ENCODE assay signal across 9 cellular contexts in genomic region chr6:153312633-153313032, GRCh38.
DNase-seq lines count a peak whose midpoint lies in the region; ATAC-seq and TF ChIP-seq lines count a peak whose summit lies in the region.
"Had no signal": no experiment of that assay in that cellular context is flagged by ENCODE, and none has a peak within 500 bp of the region (broad histone marks: within the 10 kb centered on the region; RNA-seq: fewer than 3 reads in every experiment).

No MANE protein-coding gene starts in this region.

- no peaks in the 10 kb centered on the region for H3K79me2 ChIP-seq in PC-9 (ENCODE audit: low read depth)

- ATAC-seq in GM21423 (IDR thresholded peaks at IDR 0.05; ENCODE audit: unreplicated experiment), result peak; percentile 75
- ATAC-seq in naive thymus-derived CD4-positive, alpha-beta T cell, result peak; percentile 45
- no peak for ATAC-seq in GM21447 (IDR thresholded peaks at IDR 0.05; ENCODE audit: unreplicated experiment)
- no peak for ATAC-seq in sciatic nerve
- ATAC-seq: right lobe of liver had no signal

- H3K9ac ChIP-seq in colonic mucosa (ENCODE audit: low read depth in 2 of 2, low read length in 2 of 2), result no peak overlapping the region

- TF ChIP-seq CTCF in PC-9 (conservative IDR thresholded peaks at IDR 0.05), result peak; percentile 71
- peak; percentile 38 for TF ChIP-seq CTCF in colonic mucosa (IDR thresholded peaks at IDR 0.05)

- H3K4me3 Mint-ChIP-seq in naive thymus-derived CD4-positive, alpha-beta T cell, result no peak overlapping the region

- no peaks in the 10 kb centered on the region for H3K9me2 ChIP-seq in PC-9 (ENCODE audit: insufficient read depth)

- H3K4me2 ChIP-seq in PC-9, result no peak overlapping the region

- POLR2A ChIA-PET in PC-9 (lab: Charles Lee; ENCODE audit: unreplicated experiment), result no interaction called here
- POLR2A ChIA-PET in naive thymus-derived CD4-positive, alpha-beta T cell (lab: Charles Lee), result no interaction called here

- H3K4me3 ChIP-seq in PC-9 (no peak overlapping the region), colonic mucosa (no peak overlapping the region)
- no peak overlapping the region for H3K4me3 ChIP-seq in naive thymus-derived CD4-positive, alpha-beta T cell (ENCODE audit: low read length)
- H3K4me3 ChIP-seq: right lobe of liver had no signal

- H3K27me3 ChIP-seq in PC-9 (ENCODE audit: insufficient read depth, low read depth) (no peaks in the 10 kb centered on the region), colonic mucosa (no peaks in the 10 kb centered on the region)
- H3K27me3 ChIP-seq in naive thymus-derived CD4-positive, alpha-beta T cell (ENCODE audit: control insufficient read depth in 2 of 2, insufficient read depth in 2 of 2, low read length in 2 of 2), result no peaks in the 10 kb centered on the region
- H3K27me3 ChIP-seq: right lobe of liver had no signal

- H3F3A ChIP-seq in PC-9 (ENCODE audit: insufficient read depth, low read depth), result no peaks in the 10 kb centered on the region

- H2AFZ ChIP-seq in PC-9, result no peak overlapping the region

- H3K36me3 ChIP-seq in PC-9 (ENCODE audit: low read depth), result no peaks in the 10 kb centered on the region
- no peaks in the 10 kb centered on the region for H3K36me3 ChIP-seq in colonic mucosa
- no peaks in the 10 kb centered on the region for H3K36me3 ChIP-seq in naive thymus-derived CD4-positive, alpha-beta T cell (ENCODE audit: control insufficient read depth in 2 of 3, insufficient read depth in 3 of 3, low read length in 3 of 3)
- H3K36me3 ChIP-seq: right lobe of liver had no signal

- intact Hi-C loops in PC-9 (cut with micrococcal nuclease; ENCODE audit: unreplicated experiment), result loop anchor here (1.0 to 5.0 kb wide), 3 partner anchors 276 to 450 kb away; no protein-coding TSS in a partner anchor
- intact Hi-C loops in colonic mucosa (cut with DNase I), result loop anchor here (5.0 to 10.0 kb wide), 2 partner anchors 80 to 278 kb away; no protein-coding TSS in a partner anchor
- intact Hi-C loops in naive thymus-derived CD4-positive, alpha-beta T cell (cut with micrococcal nuclease), result loop anchor here (1.0 to 5.0 kb wide), 4 partner anchors 81 to 450 kb away; no protein-coding TSS in a partner anchor
- intact Hi-C loops in sciatic nerve (cut with DNase I), result no loop called here

- H3K27me3 Mint-ChIP-seq in naive thymus-derived CD4-positive, alpha-beta T cell, result peaks cover 0 to 8% (median 4%) of the 10 kb centered on the region in 5 donors

- H3K27ac ChIP-seq in PC-9 (no peak overlapping the region), colonic mucosa (no peak overlapping the region)
- no peak overlapping the region for H3K27ac ChIP-seq in naive thymus-derived CD4-positive, alpha-beta T cell (ENCODE audit: low read depth, low read length)
- H3K27ac ChIP-seq: right lobe of liver had no signal

- no peaks in the 10 kb centered on the region for H3K36me3 Mint-ChIP-seq in naive thymus-derived CD4-positive, alpha-beta T cell

- no TSS peak for BruUV-seq in PC-9 (replicated peaks; lab: Mats Ljungman, UMichigan)

- no peak overlapping the region for H3K27ac Mint-ChIP-seq in naive thymus-derived CD4-positive, alpha-beta T cell

- peaks cover 0 to 7% (median 0%) of the 10 kb centered on the region in 7 donors for H3K4me1 Mint-ChIP-seq in naive thymus-derived CD4-positive, alpha-beta T cell

- H3K4me1 ChIP-seq in PC-9 (replicated peaks; ENCODE audit: insufficient read depth), result no peaks in the 10 kb centered on the region
- no peaks in the 10 kb centered on the region for H3K4me1 ChIP-seq in colonic mucosa
- H3K4me1 ChIP-seq in naive thymus-derived CD4-positive, alpha-beta T cell (ENCODE audit: control insufficient read depth in 2 of 2, insufficient read depth in 2 of 2, low read length in 2 of 2), result no peaks in the 10 kb centered on the region
- H3K4me1 ChIP-seq: right lobe of liver had no signal

- CTCF ChIA-PET in PC-9 (lab: Charles Lee), result no interaction called here
- CTCF ChIA-PET in naive thymus-derived CD4-positive, alpha-beta T cell (lab: Charles Lee), result no interaction called here

- H3K9me3 ChIP-seq in PC-9 (ENCODE audit: insufficient read depth, low read depth) (no peaks in the 10 kb centered on the region), colonic mucosa (no peaks in the 10 kb centered on the region)
- no peaks in the 10 kb centered on the region for H3K9me3 ChIP-seq in naive thymus-derived CD4-positive, alpha-beta T cell (ENCODE audit: control insufficient read depth in 2 of 3, low read length in 3 of 3)
- H3K9me3 ChIP-seq: right lobe of liver had no signal

- DNase-seq in DMS79 (lab: John Stamatoyannopoulos, UW) (peak; percentile 53), LHCN-M2 (ENCODE audit: low read depth) (peak; percentile 70), PC-9 (peak in 1 of 2 experiments; percentile 46), colonic mucosa (peak; percentile 35), sciatic nerve (ENCODE audit: low spot score) (no peak)
- peak in 3 of 9 donors; percentile 2 to 36 (median 13) for DNase-seq in naive thymus-derived CD4-positive, alpha-beta T cell

- H4K20me1 ChIP-seq in PC-9 (ENCODE audit: insufficient read depth), result no peaks in the 10 kb centered on the region

- H3K9me3 Mint-ChIP-seq in naive thymus-derived CD4-positive, alpha-beta T cell, result peaks cover 0 to 6% (median 0%) of the 10 kb centered on the region in 11 donors

Comparison
In these comparisons a context has a peak if more than half of its experiments do, and no peak if none do; other contexts are left out.
1. ATAC-seq: peak in GM21423 (single experiment) and naive thymus-derived CD4-positive, alpha-beta T cell (single experiment); none in GM21447 (single experiment) and sciatic nerve (single experiment).